ENCODE assay signal across 8 cellular contexts in the genomic region with DNA sequence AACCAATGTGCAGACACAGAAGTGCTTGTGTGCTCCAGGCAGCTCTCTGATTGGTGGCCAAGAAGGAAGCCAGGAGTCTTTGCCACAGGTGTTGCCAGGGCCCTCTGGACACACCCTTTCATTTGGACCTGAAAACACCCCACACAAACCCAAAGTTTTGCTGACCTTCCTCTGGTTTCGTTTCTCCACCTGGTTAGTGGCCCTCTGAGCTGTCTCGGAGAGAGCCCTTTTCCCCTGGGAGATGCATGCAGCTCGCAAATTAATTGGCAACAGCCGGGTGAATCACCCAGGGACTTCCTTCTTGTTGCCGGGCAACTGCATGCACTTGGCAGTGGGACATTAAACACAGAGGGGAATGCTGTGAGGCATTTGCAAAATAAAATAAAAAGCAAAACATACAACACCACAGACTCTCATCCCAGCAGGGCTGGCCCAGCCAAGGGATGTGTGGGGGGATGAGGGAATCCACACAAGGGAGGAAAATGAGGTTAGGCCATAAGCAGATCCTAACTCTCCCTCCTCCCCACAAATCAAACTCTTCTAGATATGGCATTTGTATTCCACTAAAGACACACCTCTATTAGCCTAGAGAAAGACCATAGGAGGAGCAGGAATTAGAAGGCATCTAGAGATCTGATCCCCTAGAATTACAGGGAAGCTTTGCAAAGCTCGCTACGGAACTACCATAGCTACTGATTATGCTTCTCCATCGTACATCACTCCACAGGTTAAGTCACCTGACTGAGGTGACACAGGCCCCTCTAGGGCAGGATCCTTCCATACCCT.
DNase-seq lines count a peak whose midpoint lies in the region; ATAC-seq and TF ChIP-seq lines count a peak whose summit lies in the region.

No MANE protein-coding gene starts in this region.

- CTCF ChIA-PET in activated CD8-positive, alpha-beta memory T cell treated with anti-CD3 and anti-CD28 coated beads, Interleukin-2, amount 10 ng/mL, durations not matched to agents 7 days and 5 days (lab: Charles Lee): no interaction called here

- WGBS in right cardiac atrium: 43% methylated on average over 8 of the region's 8 CpGs
- WGBS in smooth muscle cell (ENCODE audit: low lambda C conversion rate): 34% methylated on average over 8 of the region's 8 CpGs

- intact Hi-C loops in right cardiac atrium (cut with DNase I): no loop called here

- H3K9me3 Mint-ChIP-seq in activated CD8-positive, alpha-beta memory T cell treated with anti-CD3 and anti-CD28 coated beads, Interleukin-2, amount 10 ng/mL, durations not matched to agents 7 days and 5 days (ENCODE audit: low read depth): no peaks in the 10 kb centered on the region

- H3K4me3 ChIP-seq in adipocyte (ENCODE audit: low read length) (peak overlapping the region; percentile 35), right cardiac atrium (ENCODE audit: low read length) (no peak overlapping the region), smooth muscle cell (no peak overlapping the region)

- DNase-seq in NCI-H1417 treated with DMSO at 0.1 percent for 48 hours (lab: John Stamatoyannopoulos, UW): peak; percentile 83
- DNase-seq in adipocyte (ENCODE audit: low read depth): peak; percentile 95
- peak; percentile 60 to 77 (median 71) for DNase-seq in right cardiac atrium
- peak; percentile 23 for DNase-seq in smooth muscle cell (lab: John Stamatoyannopoulos, UW; ENCODE audit: unreplicated experiment)
- DNase-seq in KBM-7: no peak
- no peak for DNase-seq in activated CD8-positive, alpha-beta memory T cell treated with anti-CD3 and anti-CD28 coated beads, Interleukin-2, amount 10 ng/mL, durations not matched to agents 7 days and 5 days

- H4K20me1 ChIP-seq in smooth muscle cell (ENCODE audit: low read depth): no peaks in the 10 kb centered on the region

- H3K9me3 ChIP-seq in adipocyte (ENCODE audit: control insufficient read depth, low read length) (no peaks in the 10 kb centered on the region), right cardiac atrium (ENCODE audit: control insufficient read depth, low read length) (no peaks in the 10 kb centered on the region), smooth muscle cell (replicated peaks; ENCODE audit: low read depth) (no peaks in the 10 kb centered on the region)

- no peak for TF ChIP-seq CTCF in smooth muscle cell (IDR thresholded peaks at IDR 0.05; ENCODE audit: borderline replicate concordance, insufficient read depth, poor library complexity, severe bottlenecking)

- peak overlapping the region; percentile 75 for H3K4me2 ChIP-seq in smooth muscle cell

- no peak overlapping the region for H3K27ac Mint-ChIP-seq in activated CD8-positive, alpha-beta memory T cell treated with anti-CD3 and anti-CD28 coated beads, Interleukin-2, amount 10 ng/mL, durations not matched to agents 7 days and 5 days

- H3K36me3 ChIP-seq in adipocyte (ENCODE audit: control insufficient read depth, insufficient read depth, low read length, severe bottlenecking) (no peaks in the 10 kb centered on the region), smooth muscle cell (ENCODE audit: low read depth) (no peaks in the 10 kb centered on the region)

- H3K27me3 Mint-ChIP-seq in activated CD8-positive, alpha-beta memory T cell treated with anti-CD3 and anti-CD28 coated beads, Interleukin-2, amount 10 ng/mL, durations not matched to agents 7 days and 5 days: no peaks in the 10 kb centered on the region

- H3K9ac ChIP-seq in adipocyte (ENCODE audit: low read length) (no peak overlapping the region), smooth muscle cell (ENCODE audit: low read depth) (peak overlapping the region; percentile 78)

- in situ Hi-C loops in KBM-7 (cut with MboI; ENCODE audit: low pct_unique_long_range_greater_than_20kb, low sequenced_read_pairs): no loop called here

- H3K36me3 Mint-ChIP-seq in activated CD8-positive, alpha-beta memory T cell treated with anti-CD3 and anti-CD28 coated beads, Interleukin-2, amount 10 ng/mL, durations not matched to agents 7 days and 5 days: no peaks in the 10 kb centered on the region

- H3K27ac ChIP-seq in right cardiac atrium (ENCODE audit: low read length) (no peak overlapping the region), smooth muscle cell (ENCODE audit: low read depth) (peak overlapping the region; percentile 94)

- H2AFZ ChIP-seq in smooth muscle cell (ENCODE audit: low read depth): no peak overlapping the region

- peak; percentile 73 for ATAC-seq in GM18508 (IDR thresholded peaks at IDR 0.05; ENCODE audit: insufficient read depth, unreplicated experiment)
- peak; percentile 82 for ATAC-seq in HG02678 (IDR thresholded peaks at IDR 0.05; ENCODE audit: unreplicated experiment)
- peak; percentile 77 to 78 for ATAC-seq in right cardiac atrium
- ATAC-seq in activated CD8-positive, alpha-beta memory T cell treated with anti-CD3 and anti-CD28 coated beads, Interleukin-2, amount 10 ng/mL, durations not matched to agents 7 days and 5 days: no peak

- H3K4me1 ChIP-seq in adipocyte (ENCODE audit: control insufficient read depth, insufficient read depth, low read length) (peaks cover 28% of the 10 kb centered on the region), right cardiac atrium (ENCODE audit: control insufficient read depth, insufficient read depth, low read length) (no peaks in the 10 kb centered on the region), smooth muscle cell (ENCODE audit: low read depth) (peaks cover 14% of the 10 kb centered on the region)

- H3K4me3 Mint-ChIP-seq in activated CD8-positive, alpha-beta memory T cell treated with anti-CD3 and anti-CD28 coated beads, Interleukin-2, amount 10 ng/mL, durations not matched to agents 7 days and 5 days: no peak overlapping the region

- H3K27me3 ChIP-seq in adipocyte (replicated peaks; ENCODE audit: control insufficient read depth, insufficient read depth, low read length) (no peaks in the 10 kb centered on the region), right cardiac atrium (ENCODE audit: control insufficient read depth, insufficient read depth) (no peaks in the 10 kb centered on the region), smooth muscle cell (ENCODE audit: low read depth) (no peaks in the 10 kb centered on the region)

- no peaks in the 10 kb centered on the region for H3K4me1 Mint-ChIP-seq in activated CD8-positive, alpha-beta memory T cell treated with anti-CD3 and anti-CD28 coated beads, Interleukin-2, amount 10 ng/mL, durations not matched to agents 7 days and 5 days

- H3K79me2 ChIP-seq in smooth muscle cell (ENCODE audit: low read depth): no peaks in the 10 kb centered on the region

- peaks cover 23% of the 10 kb centered on the region for H3F3A ChIP-seq in smooth muscle cell (ENCODE audit: low read depth)

Comparison
In these comparisons a context has a peak if more than half of its experiments do, and no peak if none do; other contexts are left out.
1. DNase-seq: peak in NCI-H1417 treated with DMSO at 0.1 percent for 48 hours (single experiment), adipocyte (single experiment), right cardiac atrium (3 of 3) and smooth muscle cell (single experiment); none in KBM-7 (single experiment) and activated CD8-positive, alpha-beta memory T cell treated with anti-CD3 and anti-CD28 coated beads, Interleukin-2, amount 10 ng/mL, durations not matched to agents 7 days and 5 days (single experiment).